In genomic region chr7:81770823-81771222, GRCh38 we compare ENCODE assay signal across 22 cellular contexts. TPM values are rescaled to one million over a fixed set of nuclear protein-coding genes. Genes with fewer than 3 reads are reported as not detected.
DNase-seq lines count a peak whose midpoint lies in the region; ATAC-seq and TF ChIP-seq lines count a peak whose summit lies in the region.
"Had no signal": no experiment of that assay in that cellular context is flagged by ENCODE, and none has a peak within 500 bp of the region (broad histone marks: within the 10 kb centered on the region; RNA-seq: fewer than 3 reads in every experiment).

No MANE protein-coding gene starts in this region.

- no peaks in the 10 kb centered on the region for H3K27me3 Mint-ChIP-seq in CD14-positive monocyte (ENCODE audit: low read depth in 3 of 3)
- H3K27me3 Mint-ChIP-seq: CD4-positive, alpha-beta memory T cell had no signal

- H3K4me3 ChIP-seq in ascending aorta: peak overlapping the region in 1 of 2 donors; percentile 75
- no peak overlapping the region for H3K4me3 ChIP-seq in liver (ENCODE audit: low read depth in 1 of 3, low read length in 3 of 3)
- no peak overlapping the region for H3K4me3 ChIP-seq in upper lobe of right lung
- no peak overlapping the region for H3K4me3 ChIP-seq in BE2C (ENCODE audit: low read depth, low read length)
- H3K4me3 ChIP-seq: HAP-1 had no signal

- intact Hi-C loops in CD14-positive monocyte (cut with micrococcal nuclease) (loop anchor here (10.0 kb wide), 1 partner anchor 74 kb away; no protein-coding TSS in a partner anchor), ascending aorta (cut with DNase I) (no loop called here), upper lobe of right lung (cut with DNase I) (no loop called here)

- H3K27ac ChIP-seq in ascending aorta: peak overlapping the region; percentile 64 to 84
- peak overlapping the region; percentile 51 to 65 for H3K27ac ChIP-seq in liver (ENCODE audit: low read depth in 1 of 2, low read length in 2 of 2)
- peak overlapping the region; percentile 67 for H3K27ac ChIP-seq in upper lobe of right lung
- H3K27ac ChIP-seq: psoas muscle had no signal

- peak overlapping the region in 5 of 7 donors; percentile 76 to 98 (median 89) for H3K27ac Mint-ChIP-seq in CD14-positive monocyte
- H3K27ac Mint-ChIP-seq: activated naive CD4-positive, alpha-beta T cell treated with anti-CD3 and anti-CD28 coated beads, Interleukin-2, amount 50 U/mL, for 72 hours; activated T-helper 2 cell treated with anti-CD3 and anti-CD28 coated beads, Interferon-gamma antibody, Interleukin-2, Interleukin-4, amounts not matched to agents 10 μg/mL and 5 μg/mL and 100 μg/mL, durations not matched to agents 14 hours and 24 hours and 36 hours; CD4-positive, alpha-beta memory T cell had no signal

- no peaks in the 10 kb centered on the region for H3K36me3 Mint-ChIP-seq in CD14-positive monocyte
- H3K36me3 Mint-ChIP-seq: activated naive CD4-positive, alpha-beta T cell treated with anti-CD3 and anti-CD28 coated beads, Interleukin-2, amount 50 U/mL, for 72 hours; CD4-positive, alpha-beta memory T cell had no signal

- peak overlapping the region; percentile 8 to 95 for H3K4me3 Mint-ChIP-seq in CD14-positive monocyte
- H3K4me3 Mint-ChIP-seq: CD4-positive, alpha-beta memory T cell had no signal

- H3K36me3 ChIP-seq in ascending aorta (no peaks in the 10 kb centered on the region), liver (ENCODE audit: control insufficient read depth in 4 of 4, insufficient read depth in 3 of 4, low read depth in 1 of 4, low read length in 3 of 4) (no peaks in the 10 kb centered on the region), upper lobe of right lung (no peaks in the 10 kb centered on the region), BE2C (no peaks in the 10 kb centered on the region)
- H3K36me3 ChIP-seq: HAP-1 had no signal

- POLR2A ChIA-PET in HEK293T (lab: Yijun Ruan, JAX): interaction anchor here (1.5 kb wide), 1 partner anchor 31 kb away, joined by 3 read pairs; no protein-coding TSS in a partner anchor

- peaks cover 0 to 11% of the 10 kb centered on the region in 2 donors for H3K4me1 ChIP-seq in ascending aorta
- H3K4me1 ChIP-seq in liver (ENCODE audit: control insufficient read depth in 4 of 4, insufficient read depth in 4 of 4, low read length in 3 of 4): no peaks in the 10 kb centered on the region
- no peaks in the 10 kb centered on the region for H3K4me1 ChIP-seq in upper lobe of right lung
- H3K4me1 ChIP-seq in BE2C: peaks cover 35% of the 10 kb centered on the region
- H3K4me1 ChIP-seq: psoas muscle had no signal

- H3K27me3 ChIP-seq in ascending aorta (no peaks in the 10 kb centered on the region), liver (ENCODE audit: control insufficient read depth in 4 of 4, insufficient read depth in 4 of 4, low read length in 3 of 4) (peaks cover 0 to 9% (median 1%) of the 10 kb centered on the region in 4 donors), upper lobe of right lung (no peaks in the 10 kb centered on the region), BE2C (no peaks in the 10 kb centered on the region)

- TF ChIP-seq RAD21 in liver (IDR thresholded peaks at IDR 0.05): no peak

- H3K9me3 Mint-ChIP-seq in CD14-positive monocyte: no peaks in the 10 kb centered on the region

- CTCF ChIA-PET in HEK293T (lab: Yijun Ruan, JAX): interaction anchor here (1.4 kb wide), 1 partner anchor 20 kb away, joined by 3 read pairs; no protein-coding TSS in a partner anchor

- no peaks in the 10 kb centered on the region for H3K9me3 ChIP-seq in ascending aorta
- no peaks in the 10 kb centered on the region for H3K9me3 ChIP-seq in liver (ENCODE audit: control insufficient read depth in 4 of 4, low read length in 3 of 4)
- H3K9me3 ChIP-seq in upper lobe of right lung: no peaks in the 10 kb centered on the region
- no peaks in the 10 kb centered on the region for H3K9me3 ChIP-seq in BE2C
- H3K9me3 ChIP-seq: HAP-1, psoas muscle had no signal

- DNase-seq in CD14-positive monocyte (ENCODE audit: low spot score) (no peak), ascending aorta (ENCODE audit: low spot score in 2 of 2) (no peak), upper lobe of right lung (no peak), HEK293T (ENCODE audit: extremely low spot score) (no peak), BE2C (no peak)
- DNase-seq: activated CD4-positive, alpha-beta T cell treated with anti-CD3 and anti-CD28 coated beads, Interleukin-2, amount 50 U/mL, for 48 hours; activated CD4-positive, CD25-positive, alpha-beta regulatory T cell; activated CD8-positive, alpha-beta memory T cell treated with anti-CD3 and anti-CD28 coated beads, Interleukin-2, amount 50 U/mL, for 48 hours; CD4-positive, alpha-beta memory T cell; effector memory CD4-positive, alpha-beta T cell; mammary epithelial cell; NCI-H2107; NCI-H446 treated with DMSO at 0.1 percent for 48 hours; stimulated activated CD8-positive, alpha-beta memory T cell treated with anti-CD3 and anti-CD28 coated beads, Interleukin-4, amount 100 ng/mL, for 48 hours had no signal

- no peak overlapping the region for H3K9ac ChIP-seq in liver (ENCODE audit: low read depth in 1 of 2, low read length in 2 of 2)

- ATAC-seq in upper lobe of right lung (no peak), HG03439 (IDR thresholded peaks at IDR 0.05; ENCODE audit: unreplicated experiment) (no peak)
- ATAC-seq: activated naive CD4-positive, alpha-beta T cell treated with anti-CD3 and anti-CD28 coated beads, Interleukin-2, amount 50 U/mL, for 72 hours had no signal

- peaks cover 70% of the 10 kb centered on the region for H3K4me1 Mint-ChIP-seq in CD14-positive monocyte
- H3K4me1 Mint-ChIP-seq: CD4-positive, alpha-beta memory T cell had no signal

- WGBS in liver: 67% methylated on average over 6 of the region's 6 CpGs

- TF ChIP-seq CTCF in CD14-positive monocyte (IDR thresholded peaks at IDR 0.05): no peak
- no peak for TF ChIP-seq CTCF in ascending aorta (IDR thresholded peaks at IDR 0.05)
- no peak for TF ChIP-seq CTCF in liver (IDR thresholded peaks at IDR 0.05; ENCODE audit: low read depth, low read length, missing input control)
- no peak for TF ChIP-seq CTCF in upper lobe of right lung (IDR thresholded peaks at IDR 0.05)
- TF ChIP-seq CTCF in BE2C (IDR thresholded peaks at IDR 0.05; ENCODE audit: low read depth, low read length): no peak

TF ChIP-seq in liver, 16 proteins besides CTCF, POLR2A, EP300 and RAD21 (continues in another document):
- TF ChIP-seq FOXA2 (IDR thresholded peaks at IDR 0.05) (no peak), HNF4G (IDR thresholded peaks at IDR 0.05) (no peak), NR2F2 (IDR thresholded peaks at IDR 0.05) (no peak), GABPA (IDR thresholded peaks at IDR 0.05 in 1 of 2, conservative IDR thresholded peaks at IDR 0.05 in 1 of 2) (no peak), ATF3 (IDR thresholded peaks at IDR 0.05) (no peak), SP1 (IDR thresholded peaks at IDR 0.05) (no peak), TAF1 (conservative IDR thresholded peaks at IDR 0.05) (no peak), EGR1 (IDR thresholded peaks at IDR 0.05; ENCODE audit: low read depth in 2 of 2) (no peak)
- TF ChIP-seq, protein P1, sequence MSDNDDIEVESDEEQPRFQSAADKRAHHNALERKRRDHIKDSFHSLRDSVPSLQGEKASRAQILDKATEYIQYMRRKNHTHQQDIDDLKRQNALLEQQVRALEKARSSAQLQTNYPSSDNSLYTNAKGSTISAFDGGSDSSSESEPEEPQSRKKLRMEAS (IDR thresholded peaks at IDR 0.05): no peak

TF ChIP-seq in HEK293T, 16 proteins besides CTCF, POLR2A, EP300 and RAD21:
- no peak for TF ChIP-seq ELF4 (IDR thresholded peaks at IDR 0.05)
- no peak for TF ChIP-seq L3MBTL2 (conservative IDR thresholded peaks at IDR 0.05)
- TF ChIP-seq FOXA1 (IDR thresholded peaks at IDR 0.05): no peak
- no peak for TF ChIP-seq LEF1 (IDR thresholded peaks at IDR 0.05; ENCODE audit: borderline replicate concordance)
- TF ChIP-seq FOXK2 (IDR thresholded peaks at IDR 0.05): no peak
- TF ChIP-seq PKNOX1 (IDR thresholded peaks at IDR 0.05): no peak
- no peak for TF ChIP-seq NFRKB (IDR thresholded peaks at IDR 0.05)
- TF ChIP-seq FOXM1 (IDR thresholded peaks at IDR 0.05; ENCODE audit: borderline replicate concordance): no peak
- TF ChIP-seq SP1 (IDR thresholded peaks at IDR 0.05): no peak
- TF ChIP-seq HDGF (IDR thresholded peaks at IDR 0.05; ENCODE audit: borderline replicate concordance): no peak
- TF ChIP-seq ZNF384 (IDR thresholded peaks at IDR 0.05): no peak

RNA-seq across cellular contexts. Expression of gene HGF, which starts 1.0 kb away (rescaled TPM):
- polyA plus RNA-seq in CD14-positive monocyte (10 to 100 TPM; 18.6 to 18.9 TPM), liver (10 to 100 TPM; 12.0 to 12.2 TPM)
- total RNA-seq in ascending aorta (11.7 TPM), liver (10 to 100 TPM; 18.4 to 29.8 TPM), upper lobe of right lung (26.5 TPM)
- 32.7 TPM for polyA plus RNA-seq in BE2C (2012; ENCODE audit: insufficient read depth, insufficient read length, low read depth)
- total RNA-seq: activated T-helper 2 cell treated with anti-CD3 and anti-CD28 coated beads, Interferon-gamma antibody, Interleukin-2, Interleukin-4, amounts not matched to agents 10 μg/mL and 5 μg/mL and 100 μg/mL, durations not matched to agents 14 hours and 24 hours and 36 hours; astrocyte; CD4-positive, alpha-beta memory T cell; OCI-LY7 had no signal
- polyA plus RNA-seq: CD4-positive, alpha-beta memory T cell; mammary epithelial cell had no signal

Comparison
In these comparisons a context has a peak if more than half of its experiments do, and no peak if none do; other contexts are left out.
1. intact Hi-C loops: an anchor here in CD14-positive monocyte (10.0 kb wide); none called in ascending aorta and upper lobe of right lung.